In genomic region chr15:76147906-76148553, GRCh38 we compare ENCODE assay signal across 8 cellular contexts.
A peak's percentile ranks its signal among the peaks of the same experiment; 100 is the strongest.
DNase-seq lines count a peak whose midpoint lies in the region; ATAC-seq, FAIRE-seq and TF ChIP-seq lines count a peak whose summit lies in the region.

No MANE protein-coding gene starts in this region.

- DNase-seq in HTR-8/SVneo (ENCODE audit: insufficient read length, low spot score), result peak; percentile 78
- peak; percentile 12 for DNase-seq in T-helper 22 cell (ENCODE audit: low read depth)
- peak; percentile 69 for DNase-seq in astrocyte of the hippocampus (ENCODE audit: low read depth, low spot score)
- peak; percentile 83 for DNase-seq in islet precursor cell
- peak; percentile 73 for DNase-seq in stimulated activated CD4-positive, alpha-beta T cell treated with anti-CD3 and anti-CD28 coated beads, Interleukin-4, amount 100 ng/mL, for 1 hour

- no peak overlapping the region for H3K27ac ChIP-seq in DOHH2 (ENCODE audit: low read depth, low read length)

- TF ChIP-seq CTCF in DOHH2 (IDR thresholded peaks at IDR 0.05; ENCODE audit: low read depth, low read length, poor library complexity, severe bottlenecking), result peak; percentile 97

- ATAC-seq in GM21529 (IDR thresholded peaks at IDR 0.05; ENCODE audit: unreplicated experiment), result no peak
- ATAC-seq in HG03175 (IDR thresholded peaks at IDR 0.05; ENCODE audit: unreplicated experiment), result no peak

- H3F3A ChIP-seq in DOHH2 (ENCODE audit: control insufficient read depth, insufficient read depth), result no peaks in the 10 kb centered on the region

- H3K27me3 ChIP-seq in DOHH2 (ENCODE audit: control insufficient read depth, low read length), result peaks cover 26% of the 10 kb centered on the region

- H3K9me3 ChIP-seq in DOHH2 (ENCODE audit: control insufficient read depth, insufficient read depth, low read length), result no peaks in the 10 kb centered on the region

- no peak for FAIRE-seq in HTR-8/SVneo (lab: Jason Lieb, UNC)

- H3K9me2 ChIP-seq in DOHH2 (replicated peaks; ENCODE audit: control insufficient read depth, low read length), result no peaks in the 10 kb centered on the region

- H3K36me3 ChIP-seq in DOHH2 (ENCODE audit: control insufficient read depth, low read length), result no peaks in the 10 kb centered on the region

- peaks cover 11% of the 10 kb centered on the region for H3K4me1 ChIP-seq in DOHH2 (ENCODE audit: control insufficient read depth, low read length)

- no peaks in the 10 kb centered on the region; the same call in 1 of the 2 replicates for H4K20me1 ChIP-seq in DOHH2 (ENCODE audit: control insufficient read depth, insufficient read depth, low read depth, low read length)

- H3K79me2 ChIP-seq in DOHH2 (ENCODE audit: control insufficient read depth, low read length), result no peaks in the 10 kb centered on the region

- no peak overlapping the region for H3K4me3 ChIP-seq in DOHH2 (ENCODE audit: low read length)

- peak overlapping the region; percentile 8; the same call in 1 of the 2 replicates for H3K4me2 ChIP-seq in DOHH2 (ENCODE audit: low read length)

Comparison
In these comparisons a context has a peak if more than half of its experiments do, and no peak if none do; other contexts are left out.
1. DNase-seq: peak in every context shown above with its lines; median percentile 83 in islet precursor cell; 78 in HTR-8/SVneo; 73 in stimulated activated CD4-positive, alpha-beta T cell treated with anti-CD3 and anti-CD28 coated beads, Interleukin-4, amount 100 ng/mL, for 1 hour; 69 in astrocyte of the hippocampus; 12 in T-helper 22 cell.